ENCODE assay signal across 21 cellular contexts in the genomic region with DNA sequence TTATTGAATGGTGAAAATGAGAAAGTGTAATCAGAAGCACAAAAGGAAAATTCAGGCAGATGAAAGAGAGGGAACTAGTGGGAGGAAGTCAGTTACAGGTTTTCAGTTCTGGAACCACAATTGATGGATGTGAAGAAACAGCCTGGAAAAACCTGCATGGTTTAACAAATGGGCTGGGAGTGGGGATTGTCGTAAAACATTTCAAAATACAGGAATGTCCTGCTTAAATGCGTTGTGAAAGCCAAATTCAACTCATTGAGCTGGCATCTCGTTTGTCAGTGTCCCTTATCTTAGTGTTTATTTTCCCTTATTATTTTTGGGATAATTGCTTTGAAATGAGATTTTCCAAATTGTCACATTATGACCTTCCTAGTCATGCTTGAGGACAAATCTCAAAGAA.
"Had no signal": no experiment of that assay in that cellular context is flagged by ENCODE, and none has a peak within 500 bp of the region (broad histone marks: within the 10 kb centered on the region; RNA-seq: fewer than 3 reads in every experiment).

No MANE protein-coding gene starts in this region.

- ATAC-seq: activated CD8-positive, alpha-beta T cell treated with anti-CD3 and anti-CD28 coated beads, Interleukin-2, amount 10 ng/mL, durations not matched to agents 7 days and 5 days; activated T-cell treated with anti-CD3 and anti-CD28 coated beads, Interleukin-2, amount 50 U/mL, for 4 hours; foreskin keratinocyte; left cardiac atrium; lower lobe of right lung; stimulated activated naive CD8-positive, alpha-beta T cell treated with anti-CD3 and anti-CD28 coated beads, Interleukin-15, amount 100 ng/mL, for 72 hours had no signal

- H3K27ac ChIP-seq: esophagus muscularis mucosa, foreskin keratinocyte, hepatocyte, lower lobe of right lung, prostate gland, skin epidermis, suprapubic skin, transverse colon, uterus had no signal

- H3K4me3 ChIP-seq: esophagus muscularis mucosa, hepatocyte, lower lobe of right lung, prostate gland, skin epidermis, suprapubic skin, transverse colon, uterus had no signal

- H3K36me3 ChIP-seq: esophagus muscularis mucosa, lower lobe of right lung, prostate gland, suprapubic skin, transverse colon, uterus had no signal

- H3K4me3 Mint-ChIP-seq: activated CD4-positive, alpha-beta T cell treated with anti-CD3 and anti-CD28 coated beads, Interleukin-2, amount 10 ng/mL, durations not matched to agents 24 days and 14 days; activated CD8-positive, alpha-beta T cell treated with anti-CD3 and anti-CD28 coated beads, Interleukin-2, amount 10 ng/mL, durations not matched to agents 7 days and 5 days; activated naive CD4-positive, alpha-beta T cell treated with anti-CD3 and anti-CD28 coated beads for 36 hours; activated T-cell treated with anti-CD3 and anti-CD28 coated beads, Interleukin-2, amount 50 U/mL, for 4 hours; nephron; stimulated activated naive CD8-positive, alpha-beta T cell treated with anti-CD3 and anti-CD28 coated beads, Interleukin-15, amount 100 ng/mL, for 72 hours had no signal

- H3K4me1 ChIP-seq: foreskin keratinocyte, lower lobe of right lung, prostate gland, transverse colon, uterus had no signal

- H3K27me3 ChIP-seq: esophagus muscularis mucosa, foreskin keratinocyte, hepatocyte, suprapubic skin, transverse colon, uterus had no signal

- H3K9me3 ChIP-seq: lower lobe of right lung, prostate gland, suprapubic skin had no signal

- H3K4me1 Mint-ChIP-seq: stimulated activated naive CD8-positive, alpha-beta T cell treated with anti-CD3 and anti-CD28 coated beads, Interleukin-15, amount 100 ng/mL, for 72 hours had no signal

- H2AFZ ChIP-seq: hepatocyte had no signal

- H3K79me2 ChIP-seq: hepatocyte had no signal

- H3K27ac Mint-ChIP-seq: activated CD4-positive, alpha-beta T cell treated with anti-CD3 and anti-CD28 coated beads, Interleukin-2, amount 10 ng/mL, durations not matched to agents 24 days and 14 days; activated CD8-positive, alpha-beta T cell treated with anti-CD3 and anti-CD28 coated beads, Interleukin-2, amount 10 ng/mL, durations not matched to agents 7 days and 5 days; activated naive CD4-positive, alpha-beta T cell treated with anti-CD3 and anti-CD28 coated beads for 36 hours; stimulated activated naive CD8-positive, alpha-beta T cell treated with anti-CD3 and anti-CD28 coated beads, Interleukin-15, amount 100 ng/mL, for 72 hours had no signal

- H3K4me2 ChIP-seq: hepatocyte had no signal

- DNase-seq: activated CD4-positive, alpha-beta T cell treated with anti-CD3 and anti-CD28 coated beads, Interleukin-2, amount 10 ng/mL, durations not matched to agents 24 days and 14 days; activated CD8-positive, alpha-beta T cell treated with anti-CD3 and anti-CD28 coated beads, Interleukin-2, amount 10 ng/mL, durations not matched to agents 7 days and 5 days; activated naive CD4-positive, alpha-beta T cell treated with anti-CD3 and anti-CD28 coated beads for 36 hours; activated T-cell treated with anti-CD3 and anti-CD28 coated beads, Interleukin-2, amount 50 U/mL, for 4 hours; effector CD8-positive, alpha-beta T cell; foreskin keratinocyte; left cardiac atrium; lower lobe of right lung; right cardiac atrium; stimulated activated CD4-positive, alpha-beta T cell treated with anti-CD3 and anti-CD28 coated beads, Interleukin-4, amount 100 ng/mL, for 1 hour; stimulated activated naive CD8-positive, alpha-beta T cell treated with anti-CD3 and anti-CD28 coated beads, Interleukin-15, amount 100 ng/mL, for 72 hours; T1000; transverse colon; uterus had no signal

- FAIRE-seq: islet of Langerhans had no signal
